In the genomic region with DNA sequence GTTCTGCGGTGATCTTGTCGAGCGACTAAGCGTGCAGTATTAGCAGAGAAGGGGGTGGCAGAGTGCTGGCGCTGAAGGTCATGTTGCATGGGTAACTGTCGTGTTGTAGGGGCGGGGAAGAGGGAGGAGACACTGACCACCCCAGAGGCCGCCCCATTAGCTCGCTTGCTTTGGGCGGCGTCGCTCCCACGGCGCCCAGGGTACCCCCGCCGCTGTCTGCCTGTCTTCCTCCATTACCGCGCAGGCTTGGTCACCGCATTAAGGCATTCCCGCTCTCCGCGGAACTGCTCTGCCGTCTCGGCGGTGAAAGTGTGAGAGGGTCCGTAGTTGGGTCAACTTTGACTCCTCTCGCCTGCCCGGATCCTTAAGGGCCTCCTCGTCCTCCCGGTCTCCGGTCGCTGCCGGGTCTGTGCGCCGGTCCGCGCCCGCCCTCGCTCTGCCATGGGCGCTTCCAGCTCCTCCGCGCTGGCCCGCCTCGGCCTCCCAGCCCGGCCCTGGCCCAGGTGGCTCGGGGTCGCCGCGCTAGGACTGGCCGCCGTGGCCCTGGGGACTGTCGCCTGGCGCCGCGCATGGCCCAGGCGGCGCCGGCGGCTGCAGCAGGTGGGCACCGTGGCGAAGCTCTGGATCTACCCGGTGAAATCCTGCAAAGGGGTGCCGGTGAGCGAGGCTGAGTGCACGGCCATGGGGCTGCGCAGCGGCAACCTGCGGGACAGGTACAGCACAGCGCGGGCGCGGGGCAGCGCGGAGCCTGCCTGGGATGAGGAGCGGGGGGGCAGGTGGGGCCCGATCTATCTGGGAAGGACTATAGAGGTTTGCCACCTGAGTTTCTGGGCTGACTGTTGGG, we compare ENCODE assay signal across 8 cellular contexts. TPM values are rescaled to one million over a fixed set of nuclear protein-coding genes. Genes with fewer than 3 reads are reported as not detected.
DNase-seq lines count a peak whose midpoint lies in the region; ATAC-seq and TF ChIP-seq lines count a peak whose summit lies in the region.

TSS of gene MTARC2 (plus strand) at position 232 of the 844 bp plus-strand sequence. CDS start at position 442, 210 bp downstream.

- peak; percentile 57 for ATAC-seq in HG02610 (IDR thresholded peaks at IDR 0.05; ENCODE audit: unreplicated experiment)

- no peak within 1 kb of the TSS for H3K27ac Mint-ChIP-seq in activated naive CD8-positive, alpha-beta T cell
- no peak within 1 kb of the TSS for H3K27ac Mint-ChIP-seq in nephron progenitor cell

- no peaks in the 10 kb centered on the region for H3K36me3 Mint-ChIP-seq in activated naive CD8-positive, alpha-beta T cell
- H3K36me3 Mint-ChIP-seq in nephron progenitor cell (ENCODE audit: low read depth), result no peaks in the 10 kb centered on the region

- H3K4me3 Mint-ChIP-seq in activated naive CD8-positive, alpha-beta T cell, result peak within 1 kb of the TSS; percentile 70
- H3K4me3 Mint-ChIP-seq in nephron progenitor cell, result peak within 1 kb of the TSS; percentile 85

- DNase-seq in GM10266 (ENCODE audit: extremely low spot score), result peak; percentile 66
- peak; percentile 59 for DNase-seq in NCI-H1436 treated with DMSO at 0.1 percent for 48 hours (lab: John Stamatoyannopoulos, UW)
- DNase-seq in glomerular endothelial cell (ENCODE audit: extremely low read depth, low read depth, low spot score), result no peak
- peak; percentile 78 for DNase-seq in nephron progenitor cell
- DNase-seq in NCI-H2171 treated with DMSO at 0.1 percent for 48 hours (lab: John Stamatoyannopoulos, UW), result no peak

- 0 out of 2 replicates have a peak within 1 kb of the TSS, but pooled peaks have one; percentile 17 for H3K27ac ChIP-seq in 22Rv1

- H3K4me1 Mint-ChIP-seq in activated naive CD8-positive, alpha-beta T cell (ENCODE audit: low read depth), result peaks cover 13% of the 10 kb centered on the region
- H3K4me1 Mint-ChIP-seq in nephron progenitor cell, result peaks cover 53% of the 10 kb centered on the region

- peak; percentile 11; the same call in 1 of the 2 replicates for TF ChIP-seq CTCF in 22Rv1 (IDR thresholded peaks at IDR 0.05)
- no peak for TF ChIP-seq CTCF in GM10266 (IDR thresholded peaks at IDR 0.05; ENCODE audit: control insufficient read depth, insufficient read depth, low read depth, missing control alignments)
- TF ChIP-seq CTCF in nephron progenitor cell (IDR thresholded peaks at IDR 0.05), result no peak

- peaks cover 50% of the 10 kb centered on the region for H3K27me3 Mint-ChIP-seq in activated naive CD8-positive, alpha-beta T cell
- peaks cover 77% of the 10 kb centered on the region for H3K27me3 Mint-ChIP-seq in nephron progenitor cell (ENCODE audit: low read depth, poor library complexity)

- H3K9me3 Mint-ChIP-seq in activated naive CD8-positive, alpha-beta T cell (ENCODE audit: low read depth), result no peaks in the 10 kb centered on the region
- no peaks in the 10 kb centered on the region for H3K9me3 Mint-ChIP-seq in nephron progenitor cell

RNA-seq across cellular contexts. Expression of gene MTARC2, which starts in this region (rescaled TPM):
- 3.0 and 12.5 TPM in 2 replicates for total RNA-seq in glomerular endothelial cell

Comparison
In these comparisons a context has a peak if more than half of its experiments do, and no peak if none do; other contexts are left out.
1. DNase-seq: peak in GM10266 (single experiment), NCI-H1436 treated with DMSO at 0.1 percent for 48 hours (single experiment) and nephron progenitor cell (single experiment); none in glomerular endothelial cell (single experiment) and NCI-H2171 treated with DMSO at 0.1 percent for 48 hours (single experiment).